Comparison of ENCODE assay signal across 10 cellular contexts in the genomic region with DNA sequence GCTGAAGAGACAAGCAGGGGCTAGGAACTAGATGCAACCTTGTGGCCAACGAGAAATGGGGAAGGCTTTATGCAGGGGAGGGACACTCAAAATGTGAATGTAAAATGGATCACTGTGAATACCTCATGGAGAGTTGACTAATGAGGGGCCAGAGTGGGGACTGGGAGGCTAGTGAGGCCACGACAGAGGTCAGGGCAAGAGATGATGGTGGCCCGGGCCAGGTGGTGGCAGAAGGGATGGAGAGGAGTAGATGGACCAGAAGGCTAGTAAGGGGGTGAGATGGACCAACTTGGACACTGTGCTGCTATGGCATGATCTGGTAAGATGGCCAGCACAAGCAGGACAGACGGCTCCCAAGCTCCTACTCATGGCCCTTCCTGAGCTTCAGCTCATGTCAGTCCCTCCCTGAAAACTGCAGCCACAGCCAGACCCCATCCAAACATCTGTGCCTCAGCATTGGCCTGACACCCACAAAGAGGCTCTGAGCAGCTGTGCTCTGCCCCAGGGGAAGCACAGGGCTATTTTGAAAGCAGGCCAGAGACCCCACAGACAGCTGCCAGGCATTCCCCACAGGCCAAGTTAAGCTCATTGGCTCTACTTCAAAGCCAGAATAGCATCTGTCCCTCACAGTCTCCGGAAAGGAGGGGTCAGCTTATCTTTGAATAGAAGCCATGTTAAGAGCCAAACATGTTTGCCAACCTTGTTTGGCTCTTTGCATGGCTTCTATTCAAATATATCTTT. TPM values are rescaled to one million over a fixed set of nuclear protein-coding genes. Genes with fewer than 3 reads are reported as not detected.
DNase-seq lines count a peak whose midpoint lies in the region; ATAC-seq and TF ChIP-seq lines count a peak whose summit lies in the region.
"Had no signal": no experiment of that assay in that cellular context is flagged by ENCODE, and none has a peak within 500 bp of the region (broad histone marks: within the 10 kb centered on the region; RNA-seq: fewer than 3 reads in every experiment).

No MANE protein-coding gene starts in this region.

- no peaks in the 10 kb centered on the region for H3K9me3 ChIP-seq in right atrium auricular region
- H3K9me3 ChIP-seq: breast epithelium had no signal

- peaks cover 57% of the 10 kb centered on the region for H3K36me3 ChIP-seq in right atrium auricular region

- H3K27ac ChIP-seq in right atrium auricular region: peak overlapping the region; percentile 38 to 67
- H3K27ac ChIP-seq: breast epithelium had no signal

- DNase-seq in DMS 273 treated with DMSO at 0.1 percent for 48 hours (lab: John Stamatoyannopoulos, UW): peak; percentile 93
- peak; percentile 83 for DNase-seq in RPMI8226
- peak; percentile 47 for DNase-seq in right atrium auricular region (ENCODE audit: low spot score)
- no peak for DNase-seq in NCI-H1930 (lab: John Stamatoyannopoulos, UW)
- no peak for DNase-seq in RKO (ENCODE audit: low spot score)
- no peak for DNase-seq in mesenteric fat pad (ENCODE audit: low spot score)
- DNase-seq in hypothalamus (lab: John Stamatoyannopoulos, UW): no peak
- DNase-seq: NCI-H774 had no signal

- no peak for TF ChIP-seq CTCF in right atrium auricular region (IDR thresholded peaks at IDR 0.05)

- no peak overlapping the region for H3K4me3 ChIP-seq in right atrium auricular region
- H3K4me3 ChIP-seq: breast epithelium had no signal

- peak; percentile 52 for ATAC-seq in HG02840 (IDR thresholded peaks at IDR 0.05; ENCODE audit: low FRiP score, unreplicated experiment)

- H3K4me1 ChIP-seq in right atrium auricular region: peaks cover 0 to 42% of the 10 kb centered on the region in 2 donors
- H3K4me1 ChIP-seq: breast epithelium had no signal

- no peaks in the 10 kb centered on the region for H3K27me3 ChIP-seq in right atrium auricular region
- H3K27me3 ChIP-seq: breast epithelium had no signal

RNA-seq across cellular contexts. Expression of a gene that starts 22.1 kb away (rescaled TPM):
- 10 to 100 TPM; 60.5 to 65.4 TPM for total RNA-seq in right atrium auricular region
- 15.7 TPM for total RNA-seq in mesenteric fat pad

RNA-seq across cellular contexts. Expression of a gene that starts 51.9 kb away (rescaled TPM):
- total RNA-seq in right atrium auricular region (10 to 100 TPM; 13.4 to 96.7 TPM), mesenteric fat pad (23.1 TPM)

Comparison
In these comparisons a context has a peak if more than half of its experiments do, and no peak if none do; other contexts are left out.
1. DNase-seq: peak in DMS 273 treated with DMSO at 0.1 percent for 48 hours (single experiment), RPMI8226 (single experiment) and right atrium auricular region (single experiment); none in NCI-H1930 (0 of 2), RKO (single experiment), mesenteric fat pad (single experiment) and hypothalamus (0 of 51).